In the genomic region with DNA sequence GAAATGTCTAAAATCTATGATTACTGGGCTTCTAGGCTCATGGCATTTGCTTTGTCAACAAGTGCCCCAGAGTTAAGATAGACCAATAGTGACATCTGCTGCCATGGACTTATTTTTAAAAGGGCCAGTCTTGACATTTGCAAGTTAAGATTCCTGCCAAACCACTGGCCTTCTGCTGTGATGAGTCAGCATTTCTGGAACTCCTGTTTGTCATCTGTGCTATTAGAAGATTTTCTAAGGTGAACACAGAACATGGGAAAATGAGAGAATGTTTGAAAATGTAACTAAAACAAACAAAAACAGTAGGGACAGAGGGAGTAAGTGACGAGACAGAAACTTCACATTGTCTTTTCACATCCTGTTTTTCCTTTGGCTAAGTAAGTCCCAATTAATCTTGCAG, we compare ENCODE assay signal across 8 cellular contexts.
A peak's percentile ranks its signal among the peaks of the same experiment; 100 is the strongest.
DNase-seq lines count a peak whose midpoint lies in the region; ATAC-seq and TF ChIP-seq lines count a peak whose summit lies in the region.

No MANE protein-coding gene starts in this region.

- no peaks in the 10 kb centered on the region for H3K9me2 ChIP-seq in GM23338 (ENCODE audit: insufficient read depth)

- CTCF ChIA-PET in activated CD8-positive, alpha-beta memory T cell treated with anti-CD3 and anti-CD28 coated beads, Interleukin-2, amount 10 ng/mL, durations not matched to agents 7 days and 5 days (lab: Charles Lee) = no interaction called here

- H4K20me1 ChIP-seq in GM23338 (replicated peaks; ENCODE audit: insufficient read depth) = no peaks in the 10 kb centered on the region

- H3K9me3 ChIP-seq in left lung = no peaks in the 10 kb centered on the region

- H3K4me3 ChIP-seq in GM23338 (no peak overlapping the region), left lung (no peak overlapping the region)

- H3K27me3 Mint-ChIP-seq in activated CD8-positive, alpha-beta memory T cell treated with anti-CD3 and anti-CD28 coated beads, Interleukin-2, amount 10 ng/mL, durations not matched to agents 7 days and 5 days = no peaks in the 10 kb centered on the region
- H3K27me3 Mint-ChIP-seq in GM23338 (ENCODE audit: insufficient read depth, low read depth, poor library complexity) = no peaks in the 10 kb centered on the region

- H2AFZ ChIP-seq in GM23338 = peak overlapping the region; percentile 5; the same call in 1 of the 2 replicates

- intact Hi-C loops in left lung (cut with DNase I) = no loop called here

- no peaks in the 10 kb centered on the region for H3K36me3 Mint-ChIP-seq in activated CD8-positive, alpha-beta memory T cell treated with anti-CD3 and anti-CD28 coated beads, Interleukin-2, amount 10 ng/mL, durations not matched to agents 7 days and 5 days
- H3K36me3 Mint-ChIP-seq in GM23338 (ENCODE audit: low read depth) = peaks cover 8% of the 10 kb centered on the region; the same call in 2 of the 3 replicates

- peaks cover 7% of the 10 kb centered on the region for H3K4me1 Mint-ChIP-seq in activated CD8-positive, alpha-beta memory T cell treated with anti-CD3 and anti-CD28 coated beads, Interleukin-2, amount 10 ng/mL, durations not matched to agents 7 days and 5 days
- no peaks in the 10 kb centered on the region; the same call in 2 of the 3 replicates for H3K4me1 Mint-ChIP-seq in GM23338

- H3K27ac ChIP-seq in GM23338 (ENCODE audit: low read depth) (no peak overlapping the region), left lung (peak overlapping the region in 1 of 2 donors; percentile 49)

- no peak overlapping the region for H3K27ac Mint-ChIP-seq in activated CD8-positive, alpha-beta memory T cell treated with anti-CD3 and anti-CD28 coated beads, Interleukin-2, amount 10 ng/mL, durations not matched to agents 7 days and 5 days
- peak overlapping the region; percentile 94 for H3K27ac Mint-ChIP-seq in GM23338

- H3K36me3 ChIP-seq in GM23338 (ENCODE audit: insufficient read depth) (0 out of 2 replicates have a peak, but pooled peaks cover 4% of the 10 kb centered on the region), left lung (no peaks in the 10 kb centered on the region)

- no peak for DNase-seq in activated CD8-positive, alpha-beta memory T cell treated with anti-CD3 and anti-CD28 coated beads, Interleukin-2, amount 10 ng/mL, durations not matched to agents 7 days and 5 days
- DNase-seq in activated CD8-positive, alpha-beta memory T cell treated with anti-CD3 and anti-CD28 coated beads, Interleukin-2, amount 50 U/mL, for 48 hours = no peak
- DNase-seq in GM23338 (ENCODE audit: low spot score) (peak; percentile 44), MV-4-11 (lab: John Stamatoyannopoulos, UW) (peak; percentile 18), left lung (no peak), NCI-H1436 treated with DMSO at 0.1 percent for 48 hours (lab: John Stamatoyannopoulos, UW) (no peak)
- DNase-seq in central memory CD4-positive, alpha-beta T cell = peak; percentile 33
- no peak for DNase-seq in stimulated activated CD4-positive, alpha-beta T cell treated with anti-CD3 and anti-CD28 coated beads, Interleukin-2, amount 100 ng/mL, for 24 hours

- no peak overlapping the region for H3K4me2 ChIP-seq in GM23338

- TF ChIP-seq CTCF in GM23338 (conservative IDR thresholded peaks at IDR 0.05; ENCODE audit: low read depth in 2 of 2) (peak; percentile 25 to 54; a peak in 3 of 4 replicates), left lung (IDR thresholded peaks at IDR 0.05) (no peak)

- no peak overlapping the region for H3K4me3 Mint-ChIP-seq in activated CD8-positive, alpha-beta memory T cell treated with anti-CD3 and anti-CD28 coated beads, Interleukin-2, amount 10 ng/mL, durations not matched to agents 7 days and 5 days
- H3K4me3 Mint-ChIP-seq in GM23338 = no peak overlapping the region

- no peaks in the 10 kb centered on the region for H3K79me2 ChIP-seq in GM23338 (replicated peaks; ENCODE audit: insufficient read depth)

- peak; percentile 42 for ATAC-seq in activated CD8-positive, alpha-beta memory T cell treated with anti-CD3 and anti-CD28 coated beads, Interleukin-2, amount 10 ng/mL, durations not matched to agents 7 days and 5 days
- ATAC-seq in GM23338 (peak; percentile 36; the same call in 1 of the 3 replicates), left lung (peak; percentile 75)

- H3K27me3 ChIP-seq in GM23338 (ENCODE audit: insufficient read depth) (no peaks in the 10 kb centered on the region), left lung (no peaks in the 10 kb centered on the region)

- H3K9me3 Mint-ChIP-seq in activated CD8-positive, alpha-beta memory T cell treated with anti-CD3 and anti-CD28 coated beads, Interleukin-2, amount 10 ng/mL, durations not matched to agents 7 days and 5 days (ENCODE audit: low read depth) = no peaks in the 10 kb centered on the region
- peaks cover 15% of the 10 kb centered on the region; the same call in 2 of the 3 replicates for H3K9me3 Mint-ChIP-seq in GM23338

- no peaks in the 10 kb centered on the region for H3K4me1 ChIP-seq in GM23338 (ENCODE audit: insufficient read depth)
- H3K4me1 ChIP-seq in left lung = peaks cover 0 to 4% of the 10 kb centered on the region in 2 donors

- H3F3A ChIP-seq in GM23338 (replicated peaks; ENCODE audit: low read depth) = no peaks in the 10 kb centered on the region

TF ChIP-seq in GM23338, 12 proteins besides CTCF, POLR2A, EP300 and RAD21:
- TF ChIP-seq, protein P1, sequence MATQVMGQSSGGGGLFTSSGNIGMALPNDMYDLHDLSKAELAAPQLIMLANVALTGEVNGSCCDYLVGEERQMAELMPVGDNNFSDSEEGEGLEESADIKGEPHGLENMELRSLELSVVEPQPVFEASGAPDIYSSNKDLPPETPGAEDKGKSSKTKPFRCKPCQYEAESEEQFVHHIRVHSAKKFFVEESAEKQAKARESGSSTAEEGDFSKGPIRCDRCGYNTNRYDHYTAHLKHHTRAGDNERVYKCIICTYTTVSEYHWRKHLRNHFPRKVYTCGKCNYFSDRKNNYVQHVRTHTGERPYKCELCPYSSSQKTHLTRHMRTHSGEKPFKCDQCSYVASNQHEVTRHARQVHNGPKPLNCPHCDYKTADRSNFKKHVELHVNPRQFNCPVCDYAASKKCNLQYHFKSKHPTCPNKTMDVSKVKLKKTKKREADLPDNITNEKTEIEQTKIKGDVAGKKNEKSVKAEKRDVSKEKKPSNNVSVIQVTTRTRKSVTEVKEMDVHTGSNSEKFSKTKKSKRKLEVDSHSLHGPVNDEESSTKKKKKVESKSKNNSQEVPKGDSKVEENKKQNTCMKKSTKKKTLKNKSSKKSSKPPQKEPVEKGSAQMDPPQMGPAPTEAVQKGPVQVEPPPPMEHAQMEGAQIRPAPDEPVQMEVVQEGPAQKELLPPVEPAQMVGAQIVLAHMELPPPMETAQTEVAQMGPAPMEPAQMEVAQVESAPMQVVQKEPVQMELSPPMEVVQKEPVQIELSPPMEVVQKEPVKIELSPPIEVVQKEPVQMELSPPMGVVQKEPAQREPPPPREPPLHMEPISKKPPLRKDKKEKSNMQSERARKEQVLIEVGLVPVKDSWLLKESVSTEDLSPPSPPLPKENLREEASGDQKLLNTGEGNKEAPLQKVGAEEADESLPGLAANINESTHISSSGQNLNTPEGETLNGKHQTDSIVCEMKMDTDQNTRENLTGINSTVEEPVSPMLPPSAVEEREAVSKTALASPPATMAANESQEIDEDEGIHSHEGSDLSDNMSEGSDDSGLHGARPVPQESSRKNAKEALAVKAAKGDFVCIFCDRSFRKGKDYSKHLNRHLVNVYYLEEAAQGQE (IDR thresholded peaks at IDR 0.05; ENCODE audit: unreplicated experiment) = no peak
- TF ChIP-seq NANOG (IDR thresholded peaks at IDR 0.05; ENCODE audit: borderline replicate concordance) (no peak), POLR2AphosphoS5 (IDR thresholded peaks at IDR 0.05; ENCODE audit: low read depth) (no peak), ZNF114 (CRISPR knock-in tag; IDR thresholded peaks at IDR 0.05) (no peak), ZNF331 (CRISPR knock-in tag; IDR thresholded peaks at IDR 0.05; ENCODE audit: low read depth) (no peak), JUNB (IDR thresholded peaks at IDR 0.05; ENCODE audit: unreplicated experiment) (no peak), EZH2phosphoT487 (IDR thresholded peaks at IDR 0.05; ENCODE audit: unreplicated experiment) (no peak)
- TF ChIP-seq, protein P2, sequence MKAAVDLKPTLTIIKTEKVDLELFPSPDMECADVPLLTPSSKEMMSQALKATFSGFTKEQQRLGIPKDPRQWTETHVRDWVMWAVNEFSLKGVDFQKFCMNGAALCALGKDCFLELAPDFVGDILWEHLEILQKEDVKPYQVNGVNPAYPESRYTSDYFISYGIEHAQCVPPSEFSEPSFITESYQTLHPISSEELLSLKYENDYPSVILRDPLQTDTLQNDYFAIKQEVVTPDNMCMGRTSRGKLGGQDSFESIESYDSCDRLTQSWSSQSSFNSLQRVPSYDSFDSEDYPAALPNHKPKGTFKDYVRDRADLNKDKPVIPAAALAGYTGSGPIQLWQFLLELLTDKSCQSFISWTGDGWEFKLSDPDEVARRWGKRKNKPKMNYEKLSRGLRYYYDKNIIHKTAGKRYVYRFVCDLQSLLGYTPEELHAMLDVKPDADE (IDR thresholded peaks at IDR 0.05) = no peak

Comparison
In these comparisons a context has a peak if more than half of its experiments do, and no peak if none do; other contexts are left out.
1. DNase-seq: peak in GM23338 (single experiment), MV-4-11 (single experiment) and central memory CD4-positive, alpha-beta T cell (single experiment); none in activated CD8-positive, alpha-beta memory T cell treated with anti-CD3 and anti-CD28 coated beads, Interleukin-2, amount 10 ng/mL, durations not matched to agents 7 days and 5 days (single experiment), activated CD8-positive, alpha-beta memory T cell treated with anti-CD3 and anti-CD28 coated beads, Interleukin-2, amount 50 U/mL, for 48 hours (single experiment), left lung (0 of 2), NCI-H1436 treated with DMSO at 0.1 percent for 48 hours (single experiment) and stimulated activated CD4-positive, alpha-beta T cell treated with anti-CD3 and anti-CD28 coated beads, Interleukin-2, amount 100 ng/mL, for 24 hours (0 of 2).
2. CTCF ChIP-seq: peak in GM23338 (2 of 2); none in left lung (0 of 2).
3. Peak in every context shown above with its lines, with median percentiles within 50 percentile points of each other: ATAC-seq.